ENCODE assay signal across 18 cellular contexts in the genomic region with DNA sequence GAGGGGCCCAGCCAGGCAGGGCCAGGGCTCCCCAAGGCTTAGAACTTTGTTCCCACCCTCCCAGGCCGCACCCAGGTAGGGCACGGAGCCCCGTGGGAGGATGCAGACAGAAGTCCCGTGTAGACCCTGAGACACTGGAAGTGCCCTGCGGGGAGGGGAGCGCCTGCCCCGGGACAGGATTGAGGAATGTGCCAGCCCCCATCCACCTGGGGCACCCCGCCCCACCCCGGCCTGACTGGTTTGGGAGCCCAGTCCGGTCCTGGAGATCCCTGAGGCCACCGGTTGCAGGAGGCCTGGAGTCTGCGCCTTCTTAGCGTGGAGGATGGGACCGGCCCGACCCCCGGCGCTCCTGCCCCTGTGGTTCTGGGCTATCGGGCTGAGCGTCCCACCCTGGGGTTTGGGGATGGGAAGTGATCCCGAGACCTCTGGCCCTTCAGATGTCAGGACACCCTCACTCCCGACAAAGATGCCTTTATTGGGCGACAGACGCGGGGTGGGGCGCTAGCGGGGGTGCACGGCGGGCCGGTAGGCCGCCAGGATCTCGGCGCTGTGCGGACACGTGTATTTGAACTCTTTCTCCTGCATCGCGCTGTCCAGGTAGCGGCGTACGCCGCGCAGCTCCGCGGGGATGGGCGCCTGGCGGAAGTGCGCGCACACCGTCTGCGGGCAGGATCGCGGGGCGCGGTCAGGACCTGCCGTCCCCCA. TPM values are rescaled to one million over a fixed set of nuclear protein-coding genes. Genes with fewer than 3 reads are reported as not detected.
DNase-seq lines count a peak whose midpoint lies in the region; ATAC-seq, FAIRE-seq and TF ChIP-seq lines count a peak whose summit lies in the region.
"Had no signal": no experiment of that assay in that cellular context is flagged by ENCODE, and none has a peak within 500 bp of the region (broad histone marks: within the 10 kb centered on the region; RNA-seq: fewer than 3 reads in every experiment).

No MANE protein-coding gene starts in this region.

- POLR2A ChIA-PET in naive thymus-derived CD8-positive, alpha-beta T cell (lab: Charles Lee), result interaction anchor here (0.6 to 9.3 kb wide), 7 partner anchors 7 to 514 kb away, joined by 4 to 113 read pairs (median 10); partner anchors contain the start of genes AJM1, C8G, FBXW5 and PTGDS

- H3K4me3 ChIP-seq in astrocyte (ENCODE audit: insufficient read depth, low read depth, low read length), result no peak overlapping the region
- H3K4me3 ChIP-seq: pancreas had no signal

- peaks cover 6% of the 10 kb centered on the region for H3K9me3 ChIP-seq in astrocyte (ENCODE audit: insufficient read depth, low read depth, low read length)
- H3K9me3 ChIP-seq: pancreas had no signal

- H3K27me3 ChIP-seq in astrocyte (ENCODE audit: insufficient read depth, low read length), result no peaks in the 10 kb centered on the region
- H3K27me3 ChIP-seq: pancreas had no signal

- peaks cover 7% of the 10 kb centered on the region for H3K36me3 Mint-ChIP-seq in T-helper 2 cell treated with Interferon-gamma antibody and Interleukin-4, amounts not matched to agents 5 μg/mL and 100 μg/mL, for 36 hours (ENCODE audit: low read depth)
- H3K36me3 Mint-ChIP-seq in astrocyte (ENCODE audit: low read depth, unreplicated experiment) (peaks cover 3% of the 10 kb centered on the region), Calu3 (ENCODE audit: insufficient read depth, unreplicated experiment) (peaks cover 28% of the 10 kb centered on the region)
- H3K36me3 Mint-ChIP-seq in naive thymus-derived CD8-positive, alpha-beta T cell, result peaks cover 0 to 5% (median 2%) of the 10 kb centered on the region in 3 donors

- H3K4me3 Mint-ChIP-seq in T-helper 2 cell treated with Interferon-gamma antibody and Interleukin-4, amounts not matched to agents 5 μg/mL and 100 μg/mL, for 36 hours, result peak overlapping the region; percentile 86
- H3K4me3 Mint-ChIP-seq in astrocyte (ENCODE audit: unreplicated experiment) (peak overlapping the region; percentile 82), Calu3 (ENCODE audit: low read depth, unreplicated experiment) (no peak overlapping the region)
- H3K4me3 Mint-ChIP-seq in naive thymus-derived CD8-positive, alpha-beta T cell, result peak overlapping the region; percentile 42 to 93 (median 88)

- FAIRE-seq in astrocyte (lab: Jason Lieb, UNC), result no peak
- FAIRE-seq: pancreas had no signal

- intact Hi-C loops in Calu3 (cut with micrococcal nuclease; ENCODE audit: unreplicated experiment), result no loop called here

- H3K4me1 ChIP-seq in astrocyte (ENCODE audit: insufficient read depth, low read length), result peaks cover 40% of the 10 kb centered on the region

- no peaks in the 10 kb centered on the region for H3K36me3 ChIP-seq in astrocyte (ENCODE audit: insufficient read depth, low read length)
- H3K36me3 ChIP-seq: pancreas had no signal

- peaks cover 13% of the 10 kb centered on the region for H3K79me2 ChIP-seq in astrocyte (ENCODE audit: insufficient read depth, low read length)

- no peak overlapping the region for H3K27ac Mint-ChIP-seq in T-helper 2 cell treated with Interferon-gamma antibody and Interleukin-4, amounts not matched to agents 5 μg/mL and 100 μg/mL, for 36 hours
- H3K27ac Mint-ChIP-seq in astrocyte (ENCODE audit: unreplicated experiment) (no peak overlapping the region), Calu3 (ENCODE audit: unreplicated experiment) (no peak overlapping the region)
- H3K27ac Mint-ChIP-seq in naive thymus-derived CD8-positive, alpha-beta T cell, result peak overlapping the region in 5 of 10 donors; percentile 64 to 96 (median 91)

- TF ChIP-seq CTCF in astrocyte (IDR thresholded peaks at IDR 0.05; ENCODE audit: insufficient read depth, low read depth, low read length) (no peak), Calu3 (IDR thresholded peaks at IDR 0.05; ENCODE audit: unreplicated experiment) (no peak)

- H3K9me3 Mint-ChIP-seq in T-helper 2 cell treated with Interferon-gamma antibody and Interleukin-4, amounts not matched to agents 5 μg/mL and 100 μg/mL, for 36 hours, result no peaks in the 10 kb centered on the region
- H3K9me3 Mint-ChIP-seq in astrocyte (ENCODE audit: unreplicated experiment) (peaks cover 5% of the 10 kb centered on the region), Calu3 (ENCODE audit: low read depth, unreplicated experiment) (no peaks in the 10 kb centered on the region)
- H3K9me3 Mint-ChIP-seq in naive thymus-derived CD8-positive, alpha-beta T cell, result no peaks in the 10 kb centered on the region
- H3K9me3 Mint-ChIP-seq: activated naive CD8-positive, alpha-beta T cell treated with anti-CD3 and anti-CD28 coated beads, Interleukin-2, amount 10 ng/mL, durations not matched to agents 7 days and 5 days had no signal

- no peak overlapping the region for H3K27ac ChIP-seq in astrocyte (ENCODE audit: low read depth, low read length)
- H3K27ac ChIP-seq: KMS-11, pancreas had no signal

- peaks cover 16% of the 10 kb centered on the region for H3K27me3 Mint-ChIP-seq in T-helper 2 cell treated with Interferon-gamma antibody and Interleukin-4, amounts not matched to agents 5 μg/mL and 100 μg/mL, for 36 hours (ENCODE audit: low read depth)
- H3K27me3 Mint-ChIP-seq in astrocyte (ENCODE audit: low read depth, unreplicated experiment), result peaks cover 17% of the 10 kb centered on the region
- no peaks in the 10 kb centered on the region for H3K27me3 Mint-ChIP-seq in naive thymus-derived CD8-positive, alpha-beta T cell
- peaks cover 4% of the 10 kb centered on the region for H3K27me3 Mint-ChIP-seq in Calu3 (ENCODE audit: unreplicated experiment)

- CTCF ChIA-PET in Calu3 (lab: Charles Lee), result no interaction called here

- H2AFZ ChIP-seq in astrocyte (ENCODE audit: low read depth, low read length), result no peak overlapping the region

- BruUV-seq in Calu3 (replicated peaks; lab: Mats Ljungman, UMichigan), result no TSS peak

- no peak for ATAC-seq in naive thymus-derived CD8-positive, alpha-beta T cell
- ATAC-seq: pancreas had no signal

- peaks cover 30% of the 10 kb centered on the region for H3K4me1 Mint-ChIP-seq in T-helper 2 cell treated with Interferon-gamma antibody and Interleukin-4, amounts not matched to agents 5 μg/mL and 100 μg/mL, for 36 hours (ENCODE audit: low read depth)
- H3K4me1 Mint-ChIP-seq in astrocyte (ENCODE audit: low read depth, unreplicated experiment) (peaks cover 3% of the 10 kb centered on the region), Calu3 (ENCODE audit: low read depth, unreplicated experiment) (peaks cover 11% of the 10 kb centered on the region)
- peaks cover 17 to 54% (median 50%) of the 10 kb centered on the region in 4 donors for H3K4me1 Mint-ChIP-seq in naive thymus-derived CD8-positive, alpha-beta T cell

- H4K20me1 ChIP-seq in astrocyte (ENCODE audit: insufficient read depth, low read length), result peaks cover 12% of the 10 kb centered on the region

- DNase-seq in T-helper 2 cell treated with Interferon-gamma antibody and Interleukin-4, amounts not matched to agents 5 μg/mL and 100 μg/mL, for 36 hours (ENCODE audit: low spot score), result no peak
- no peak for DNase-seq in T-helper 2 cell
- DNase-seq in ELF-1 (ENCODE audit: low read depth, low spot score), result peak; percentile 32
- DNase-seq in astrocyte (ENCODE audit: low read depth), result no peak
- DNase-seq in naive thymus-derived CD8-positive, alpha-beta T cell, result no peak
- no peak for DNase-seq in Calu3
- no peak for DNase-seq in NCI-H2081 (lab: John Stamatoyannopoulos, UW)
- no peak for DNase-seq in anterior cingulate cortex (lab: John Stamatoyannopoulos, UW)
- DNase-seq: activated naive CD8-positive, alpha-beta T cell treated with anti-CD3 and anti-CD28 coated beads, Interleukin-2, amount 10 ng/mL, durations not matched to agents 7 days and 5 days; central memory CD4-positive, alpha-beta T cell; kidney glomerular epithelial cell; NCI-H345; pancreas; SHP77 treated with DMSO at 0.1 percent for 48 hours had no signal

- H3K9ac ChIP-seq in astrocyte (ENCODE audit: low read length), result no peak overlapping the region
- H3K9ac ChIP-seq: KMS-11 had no signal

- H3K4me2 ChIP-seq in astrocyte (ENCODE audit: low read length), result no peak overlapping the region

RNA-seq across cellular contexts. Expression of gene CLIC3, which starts 2.0 kb away (rescaled TPM):
- total RNA-seq in astrocyte, result 0.39 and 0.48 TPM in 2 replicates
- total RNA-seq in naive thymus-derived CD8-positive, alpha-beta T cell, result 10 to 100 TPM; 11.1 to 13.5 TPM
- 10 to 100 TPM in 2 of 3 donors, 1 to 10 TPM in 1; 7.0 to 30.2 (median 16.9) TPM for polyA plus RNA-seq in naive thymus-derived CD8-positive, alpha-beta T cell
- total RNA-seq in Calu3 (2022), result 0.35 and 0.91 TPM in 2 replicates

RNA-seq across cellular contexts. Expression of gene PAXX, which starts 2.1 kb away (rescaled TPM):
- total RNA-seq in astrocyte (15.3 and 18.8 TPM in 2 replicates), Calu3 (2022) (38.3 and 43.7 TPM in 2 replicates)
- 100 to 1,000 TPM; 129 to 137 TPM for total RNA-seq in naive thymus-derived CD8-positive, alpha-beta T cell
- 100 to 1,000 TPM; 104 to 119 (median 112) TPM for polyA plus RNA-seq in naive thymus-derived CD8-positive, alpha-beta T cell

RNA-seq across cellular contexts. Expression of gene LCNL1, which starts 11.5 kb away (rescaled TPM):
- total RNA-seq in astrocyte (0.22 and 0.45 TPM in 2 replicates), Calu3 (2022) (0.22 TPM in 1 of 2 replicates, not detected in the other)
- under 1 TPM; 0.44 to 0.74 TPM for total RNA-seq in naive thymus-derived CD8-positive, alpha-beta T cell
- not detected for polyA plus RNA-seq in naive thymus-derived CD8-positive, alpha-beta T cell
- total RNA-seq: A172, G401, glomerular endothelial cell had no signal

RNA-seq across cellular contexts. Expression of gene PTGDS, which starts 17.0 kb away (rescaled TPM):
- total RNA-seq in astrocyte, result 5.0 and 5.6 TPM in 2 replicates
- under 1 TPM in 1 of 2 experiments, not detected in 1; 0.58 TPM for total RNA-seq in naive thymus-derived CD8-positive, alpha-beta T cell
- polyA plus RNA-seq in naive thymus-derived CD8-positive, alpha-beta T cell, result 1 to 10 TPM in 1 of 3 donors, under 1 TPM in 1, not detected in 1; 0.31 to 3.2 TPM
- not detected in 2 replicates for total RNA-seq in Calu3 (2022)
- total RNA-seq: A172, G401, glomerular endothelial cell had no signal

RNA-seq across cellular contexts. Expression of gene ABCA2, which starts 33.7 kb away (rescaled TPM):
- 16.2 and 20.0 TPM in 2 replicates for total RNA-seq in astrocyte
- 10 to 100 TPM; 37.0 to 41.5 TPM for total RNA-seq in naive thymus-derived CD8-positive, alpha-beta T cell
- polyA plus RNA-seq in naive thymus-derived CD8-positive, alpha-beta T cell, result 1 to 10 TPM; 3.9 to 9.4 (median 4.7) TPM
- total RNA-seq in Calu3 (2022), result 47.6 and 50.7 TPM in 2 replicates
